8 cellular contexts compared by ENCODE assay signal in the genomic region with DNA sequence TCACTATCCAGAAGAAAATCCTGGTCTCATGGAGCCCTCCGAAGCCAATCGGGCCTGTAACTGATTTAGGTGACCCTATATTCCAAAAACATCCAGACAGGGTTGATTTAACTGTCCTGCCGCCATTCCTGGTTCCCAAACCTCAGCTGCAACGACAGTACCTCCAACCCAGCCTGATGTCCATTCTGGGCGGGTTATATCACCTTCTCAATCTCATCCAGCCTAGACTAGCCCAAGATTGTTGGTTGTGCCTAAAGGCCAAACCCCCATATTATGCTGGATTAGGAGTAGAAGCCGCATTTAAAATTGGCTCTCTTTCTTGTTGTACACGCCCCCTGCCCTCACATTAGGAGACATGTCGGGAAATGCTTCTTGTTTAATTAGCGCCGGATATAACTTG.
"Had no signal": no experiment of that assay in that cellular context is flagged by ENCODE, and none has a peak within 500 bp of the region (broad histone marks: within the 10 kb centered on the region; RNA-seq: fewer than 3 reads in every experiment).

No MANE protein-coding gene starts in this region.

- H2AFZ ChIP-seq: GM23338 had no signal

- ATAC-seq: GM23338, HepG2 had no signal

- H3K4me2 ChIP-seq: GM23338 had no signal

- H3K27ac ChIP-seq: HL-60 had no signal

- FAIRE-seq: H1, H54, HepG2 had no signal

- DNase-seq: H9, HCEC 1CT, KG1 had no signal

- H3K4me3 ChIP-seq: GM23338 had no signal
